ENCODE assay signal across 13 cellular contexts in genomic region chr19:45172173-45172572, GRCh38. TPM values are rescaled to one million over a fixed set of nuclear protein-coding genes. Genes with fewer than 3 reads are reported as not detected.
DNase-seq lines count a peak whose midpoint lies in the region; ATAC-seq and TF ChIP-seq lines count a peak whose summit lies in the region.
"Had no signal": no experiment of that assay in that cellular context is flagged by ENCODE, and none has a peak within 500 bp of the region (broad histone marks: within the 10 kb centered on the region; RNA-seq: fewer than 3 reads in every experiment).

No MANE protein-coding gene starts in this region.

- H3K9me3 Mint-ChIP-seq in activated naive CD4-positive, alpha-beta T cell treated with anti-CD3 and anti-CD28 coated beads, Interleukin-2, amount 50 U/mL, for 72 hours = no peaks in the 10 kb centered on the region
- no peaks in the 10 kb centered on the region for H3K9me3 Mint-ChIP-seq in WTC11
- H3K9me3 Mint-ChIP-seq: IgD-negative memory B cell had no signal

- H3K79me2 ChIP-seq in smooth muscle cell (ENCODE audit: low read depth) = no peaks in the 10 kb centered on the region

- H3F3A ChIP-seq in smooth muscle cell (ENCODE audit: low read depth) = no peaks in the 10 kb centered on the region

- WGBS in smooth muscle cell (ENCODE audit: low lambda C conversion rate) = 82% methylated on average over 4 of the region's 4 CpGs

- no peak overlapping the region for H2AFZ ChIP-seq in smooth muscle cell (ENCODE audit: low read depth)

- H3K27ac ChIP-seq in KOPT-K1 (ENCODE audit: low read depth, low read length, poor library complexity, severe bottlenecking) (peak overlapping the region; percentile 57), smooth muscle cell (ENCODE audit: low read depth) (no peak overlapping the region), SJCRH30 (no peak overlapping the region)
- H3K27ac ChIP-seq: brain microvascular endothelial cell, ovary had no signal

- no peak overlapping the region for H3K9ac ChIP-seq in smooth muscle cell (ENCODE audit: low read depth)

- ATAC-seq in activated naive CD4-positive, alpha-beta T cell treated with anti-CD3 and anti-CD28 coated beads, Interleukin-2, amount 50 U/mL, for 72 hours = peak; percentile 29 to 36
- no peak for ATAC-seq in WTC11
- ATAC-seq in GM21526 (IDR thresholded peaks at IDR 0.05; ENCODE audit: low FRiP score, unreplicated experiment) = no peak

- no peak overlapping the region for H3K4me3 Mint-ChIP-seq in WTC11

- H3K9me3 ChIP-seq in KOPT-K1 (ENCODE audit: insufficient read depth, low read length, poor library complexity, severe bottlenecking) = no peaks in the 10 kb centered on the region
- no peaks in the 10 kb centered on the region for H3K9me3 ChIP-seq in smooth muscle cell (replicated peaks; ENCODE audit: low read depth)
- H3K9me3 ChIP-seq in SJCRH30 (replicated peaks) = no peaks in the 10 kb centered on the region
- H3K9me3 ChIP-seq: ovary had no signal

- no peaks in the 10 kb centered on the region; the same call in 1 of the 2 replicates for H3K27me3 Mint-ChIP-seq in WTC11 (ENCODE audit: low read depth)

- H3K27ac Mint-ChIP-seq in activated naive CD4-positive, alpha-beta T cell treated with anti-CD3 and anti-CD28 coated beads, Interleukin-2, amount 50 U/mL, for 72 hours = peak overlapping the region; percentile 55 to 91
- H3K27ac Mint-ChIP-seq in WTC11 = no peak overlapping the region

- H4K20me1 ChIP-seq in smooth muscle cell (ENCODE audit: low read depth) = peaks cover 6% of the 10 kb centered on the region

- H3K36me3 ChIP-seq in KOPT-K1 (ENCODE audit: insufficient read depth, low read length) (no peaks in the 10 kb centered on the region), smooth muscle cell (ENCODE audit: low read depth) (no peaks in the 10 kb centered on the region), SJCRH30 (no peaks in the 10 kb centered on the region)
- H3K36me3 ChIP-seq: brain microvascular endothelial cell, ovary had no signal

- CTCF ChIA-PET in WTC11 (lab: Charles Lee) = interaction anchor here (0.8 to 1.2 kb wide), 2 partner anchors 15 to 28 kb away, joined by 3 read pairs; no protein-coding TSS in a partner anchor

- no peaks in the 10 kb centered on the region for H3K27me3 ChIP-seq in smooth muscle cell (ENCODE audit: low read depth)
- no peaks in the 10 kb centered on the region for H3K27me3 ChIP-seq in SJCRH30
- H3K27me3 ChIP-seq: brain microvascular endothelial cell, ovary had no signal

- no peaks in the 10 kb centered on the region for H3K36me3 Mint-ChIP-seq in activated naive CD4-positive, alpha-beta T cell treated with anti-CD3 and anti-CD28 coated beads, Interleukin-2, amount 50 U/mL, for 72 hours
- no peaks in the 10 kb centered on the region for H3K36me3 Mint-ChIP-seq in WTC11

- POLR2A ChIA-PET in WTC11 (lab: Charles Lee) = no interaction called here

- H3K4me2 ChIP-seq in smooth muscle cell = peak overlapping the region; percentile 31

- H3K4me1 ChIP-seq in smooth muscle cell (ENCODE audit: low read depth) (peaks cover 5% of the 10 kb centered on the region), SJCRH30 (peaks cover 2% of the 10 kb centered on the region; the same call in 1 of the 2 replicates)

- H3K4me1 Mint-ChIP-seq in WTC11 = peaks cover under 1% of the 10 kb centered on the region

- H3K4me3 ChIP-seq in smooth muscle cell (no peak overlapping the region), SJCRH30 (no peak overlapping the region)
- H3K4me3 ChIP-seq: ovary had no signal

- DNase-seq in activated T-cell treated with anti-CD3 and anti-CD28 coated beads, Interleukin-2, amount 50 U/mL, for 1 hour = peak; percentile 36
- DNase-seq in activated T-cell treated with anti-CD3 and anti-CD28 coated beads for 4 hours = no peak
- no peak for DNase-seq in activated naive CD4-positive, alpha-beta T cell treated with anti-CD3 and anti-CD28 coated beads, Interleukin-2, amount 50 U/mL, for 72 hours (ENCODE audit: low spot score in 2 of 2)
- no peak for DNase-seq in smooth muscle cell (lab: John Stamatoyannopoulos, UW; ENCODE audit: unreplicated experiment)
- no peak for DNase-seq in WTC11 (ENCODE audit: low spot score)
- no peak for DNase-seq in SJCRH30
- DNase-seq: brain microvascular endothelial cell, hypothalamus, mammary epithelial cell, ovary had no signal

- TF ChIP-seq CTCF in smooth muscle cell (IDR thresholded peaks at IDR 0.05; ENCODE audit: borderline replicate concordance, insufficient read depth, poor library complexity, severe bottlenecking) (no peak), WTC11 (IDR thresholded peaks at IDR 0.05) (no peak)

TF ChIP-seq in WTC11, 78 proteins besides CTCF, POLR2A, EP300 and RAD21 (continues in another document):
- TF ChIP-seq CREM (CRISPR knock-in tag; IDR thresholded peaks at IDR 0.05) (no peak), NR1H2 (CRISPR knock-in tag; IDR thresholded peaks at IDR 0.05) (no peak), IRF2 (CRISPR knock-in tag; IDR thresholded peaks at IDR 0.05; ENCODE audit: borderline replicate concordance, low read depth) (no peak), JAZF1 (CRISPR knock-in tag; IDR thresholded peaks at IDR 0.05) (no peak), USF1 (CRISPR knock-in tag; IDR thresholded peaks at IDR 0.05) (no peak), EMX1 (CRISPR knock-in tag; IDR thresholded peaks at IDR 0.05) (no peak), E2F5 (CRISPR knock-in tag; IDR thresholded peaks at IDR 0.05) (no peak), ERG (CRISPR knock-in tag; IDR thresholded peaks at IDR 0.05) (no peak), ZBTB43 (CRISPR knock-in tag; IDR thresholded peaks at IDR 0.05) (no peak), KAT7 (CRISPR knock-in tag; IDR thresholded peaks at IDR 0.05; ENCODE audit: borderline replicate concordance) (no peak)
- TF ChIP-seq, protein P1, sequence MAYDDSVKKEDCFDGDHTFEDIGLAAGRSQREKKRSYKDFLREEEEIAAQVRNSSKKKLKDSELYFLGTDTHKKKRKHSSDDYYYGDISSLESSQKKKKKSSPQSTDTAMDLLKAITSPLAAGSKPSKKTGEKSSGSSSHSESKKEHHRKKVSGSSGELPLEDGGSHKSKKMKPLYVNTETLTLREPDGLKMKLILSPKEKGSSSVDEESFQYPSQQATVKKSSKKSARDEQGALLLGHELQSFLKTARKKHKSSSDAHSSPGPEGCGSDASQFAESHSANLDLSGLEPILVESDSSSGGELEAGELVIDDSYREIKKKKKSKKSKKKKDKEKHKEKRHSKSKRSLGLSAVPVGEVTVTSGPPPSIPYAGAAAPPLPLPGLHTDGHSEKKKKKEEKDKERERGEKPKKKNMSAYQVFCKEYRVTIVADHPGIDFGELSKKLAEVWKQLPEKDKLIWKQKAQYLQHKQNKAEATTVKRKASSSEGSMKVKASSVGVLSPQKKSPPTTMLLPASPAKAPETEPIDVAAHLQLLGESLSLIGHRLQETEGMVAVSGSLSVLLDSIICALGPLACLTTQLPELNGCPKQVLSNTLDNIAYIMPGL (CRISPR knock-in tag; IDR thresholded peaks at IDR 0.05) = no peak

RNA-seq across cellular contexts. Expression of gene TRAPPC6A, which starts 5.9 kb away (rescaled TPM):
- total RNA-seq in activated naive CD4-positive, alpha-beta T cell treated with anti-CD3 and anti-CD28 coated beads, Interleukin-2, amount 50 U/mL, for 72 hours = 10 to 100 TPM; 27.2 to 36.8 TPM
- total RNA-seq in smooth muscle cell (6.0 and 10.2 TPM in 2 replicates), WTC11 (2021) (59.7 to 75.8 TPM (median 67.1 TPM) in 3 replicates)
- polyA plus RNA-seq in smooth muscle cell = 31.0 and 32.2 TPM in 2 replicates
- 3.0 and 4.7 TPM in 2 replicates for total RNA-seq in SJCRH30 (2014; rRNA removed; shearing (Covaris generic))

RNA-seq across cellular contexts. Expression of gene BLOC1S3, which starts 6.4 kb away (rescaled TPM):
- 10 to 100 TPM; 15.0 to 16.7 TPM for total RNA-seq in activated naive CD4-positive, alpha-beta T cell treated with anti-CD3 and anti-CD28 coated beads, Interleukin-2, amount 50 U/mL, for 72 hours
- total RNA-seq in smooth muscle cell = 3.5 and 5.5 TPM in 2 replicates
- polyA plus RNA-seq in smooth muscle cell = 7.7 and 14.5 TPM in 2 replicates
- total RNA-seq in WTC11 (2021) = 9.0 to 10.8 TPM (median 10.0 TPM) in 3 replicates
- total RNA-seq in SJCRH30 (2014; rRNA removed; shearing (Covaris generic)) = 2.1 and 2.6 TPM in 2 replicates

RNA-seq across cellular contexts. Expression of gene NKPD1, which starts 11.4 kb away (rescaled TPM):
- total RNA-seq in activated naive CD4-positive, alpha-beta T cell treated with anti-CD3 and anti-CD28 coated beads, Interleukin-2, amount 50 U/mL, for 72 hours = under 1 TPM in 1 of 2 donors, not detected in 1; 0.14 TPM
- 1.1 and 1.6 TPM in 2 replicates for total RNA-seq in smooth muscle cell
- 0.13 and 1.1 TPM in 2 replicates for polyA plus RNA-seq in smooth muscle cell
- 0.57 to 1.1 TPM (median 0.76 TPM) in 3 replicates for total RNA-seq in WTC11 (2021)
- not detected in 2 replicates for total RNA-seq in SJCRH30 (2014; rRNA removed; shearing (Covaris generic))
- polyA plus RNA-seq: IgD-negative memory B cell had no signal

Comparison
In these comparisons a context has a peak if more than half of its experiments do, and no peak if none do; other contexts are left out.
1. ATAC-seq: peak in activated naive CD4-positive, alpha-beta T cell treated with anti-CD3 and anti-CD28 coated beads, Interleukin-2, amount 50 U/mL, for 72 hours (2 of 2); none in WTC11 (single experiment) and GM21526 (single experiment).